ENCODE assay signal across 8 cellular contexts in genomic region chr10:132065491-132066105, GRCh38. TPM values are rescaled to one million over a fixed set of nuclear protein-coding genes. Genes with fewer than 3 reads are reported as not detected.
DNase-seq lines count a peak whose midpoint lies in the region; ATAC-seq, FAIRE-seq and TF ChIP-seq lines count a peak whose summit lies in the region.

TSS of gene JAKMIP3 (plus strand) at chr10:132065946. CDS start at chr10:132104809, 38,863 bp downstream.

- no peak within 1 kb of the TSS for H4K8ac ChIP-seq in mesendoderm (ENCODE audit: low read depth, low read length)

- H3K4me2 ChIP-seq in mesendoderm (ENCODE audit: low read length): peak within 1 kb of the TSS; percentile 37

- H3K36me3 ChIP-seq in RWPE2 (ENCODE audit: low read depth) (no peaks in the 10 kb centered on the region), mesendoderm (ENCODE audit: control insufficient read depth, insufficient read depth, low read length) (no peaks in the 10 kb centered on the region)

- H3K9me3 ChIP-seq in RWPE2 (ENCODE audit: severe bottlenecking): no peaks in the 10 kb centered on the region

- no peak within 1 kb of the TSS for H4K5ac ChIP-seq in mesendoderm (ENCODE audit: low read length)

- no peak within 1 kb of the TSS for H2BK15ac ChIP-seq in mesendoderm (replicated peaks; ENCODE audit: low read depth)

- no peak within 1 kb of the TSS for H3K23ac ChIP-seq in mesendoderm (ENCODE audit: low read length)

- H3K4ac ChIP-seq in mesendoderm (ENCODE audit: low read depth, low read length): no peak within 1 kb of the TSS

- TF ChIP-seq CTCF in RWPE2 (IDR thresholded peaks at IDR 0.05; ENCODE audit: poor library complexity, severe bottlenecking): no peak
- TF ChIP-seq CTCF in epithelial cell of esophagus (IDR thresholded peaks at IDR 0.05; ENCODE audit: insufficient read depth, low read depth, low read length, missing control alignments): no peak

- ATAC-seq in RWPE2 (ENCODE audit: low read depth) (peak; percentile 95), GM19467 (IDR thresholded peaks at IDR 0.05; ENCODE audit: unreplicated experiment) (no peak)

- in situ Hi-C loops in G401 (cut with HindIII; ENCODE audit: low sequenced_read_pairs): no loop called here

- no peak within 1 kb of the TSS for H3K9ac ChIP-seq in mesendoderm (ENCODE audit: low read length)

- H2BK5ac ChIP-seq in mesendoderm (ENCODE audit: low read length): no peak within 1 kb of the TSS

- peak within 1 kb of the TSS; percentile 20 for H3K18ac ChIP-seq in mesendoderm (ENCODE audit: low read length)

- no peak for TF ChIP-seq POLR2A in GM12892 (IDR thresholded peaks at IDR 0.05; ENCODE audit: low read depth, low read length)

- no peaks in the 10 kb centered on the region for H3K79me2 ChIP-seq in mesendoderm (ENCODE audit: control insufficient read depth, insufficient read depth, low read length)

- H2BK120ac ChIP-seq in mesendoderm (ENCODE audit: low read depth, low read length): no peak within 1 kb of the TSS

- H3K4me1 ChIP-seq in RWPE2 (ENCODE audit: insufficient read depth, poor library complexity, severe bottlenecking) (no peaks in the 10 kb centered on the region), mesendoderm (ENCODE audit: control insufficient read depth, low read depth, low read length) (no peaks in the 10 kb centered on the region)

- H3K27me3 ChIP-seq in RWPE2 (ENCODE audit: insufficient read depth, poor library complexity, severe bottlenecking): no peaks in the 10 kb centered on the region
- H3K27me3 ChIP-seq in mesendoderm (ENCODE audit: insufficient read depth, low read length, poor library complexity): no peaks in the 10 kb centered on the region

- no peak within 1 kb of the TSS for H3K27ac ChIP-seq in RWPE2 (ENCODE audit: poor library complexity, severe bottlenecking)
- no peak within 1 kb of the TSS for H3K27ac ChIP-seq in mesendoderm (ENCODE audit: low read depth, low read length)
- peak within 1 kb of the TSS; percentile 98 for H3K27ac ChIP-seq in temporal lobe (ENCODE audit: low read depth, low read length)

- peak within 1 kb of the TSS; percentile 65 for H3K56ac ChIP-seq in mesendoderm (ENCODE audit: low read length)

- no peaks in the 10 kb centered on the region for H3K79me1 ChIP-seq in mesendoderm (ENCODE audit: low read length)

- no peak for FAIRE-seq in GM19239 (lab: Jason Lieb, UNC)
- FAIRE-seq in GM12892 (lab: Jason Lieb, UNC): no peak

- WGBS in mesendoderm (ENCODE audit: extremely low coverage, insufficient coverage, low lambda C conversion rate): no CpG with 5 or more reads among the region's 35 CpGs

- H3K4me3 ChIP-seq in RWPE2 (ENCODE audit: severe bottlenecking) (peak within 1 kb of the TSS; percentile 8), epithelial cell of esophagus (ENCODE audit: low read length) (peak within 1 kb of the TSS; percentile 34), mesendoderm (ENCODE audit: low read length) (no peak within 1 kb of the TSS)

- H2AK5ac ChIP-seq in mesendoderm (ENCODE audit: low read length): no peak within 1 kb of the TSS

- peak; percentile 91 for DNase-seq in G401 (ENCODE audit: low spot score)
- no peak for DNase-seq in RWPE2 (ENCODE audit: low spot score)
- peak; percentile 80 for DNase-seq in epithelial cell of esophagus (ENCODE audit: low read depth)
- DNase-seq in mesendoderm: peak; percentile 38
- DNase-seq in GM19239 (ENCODE audit: insufficient read length, low spot score): no peak
- no peak for DNase-seq in GM12892 (ENCODE audit: insufficient read length)

RNA-seq across cellular contexts. Expression of gene JAKMIP3, which starts in this region (rescaled TPM):
- 0.27 TPM in 1 of 2 replicates, not detected in the other for total RNA-seq in G401 (2014; rRNA removed; shearing (Covaris generic))
- polyA plus RNA-seq in mesendoderm (2013, experiment 1 of 2): 0.18 TPM
- polyA plus RNA-seq in mesendoderm (2013, experiment 2 of 2): 0.24 TPM
- total RNA-seq in temporal lobe: 4.7 TPM
- not detected for polyA plus RNA-seq in GM12892 (2012; ENCODE audit: missing spikeins)

Comparison
In these comparisons a context has a peak if more than half of its experiments do, and no peak if none do; other contexts are left out.
1. Peak in DNase-seq in G401; RNA of the gene not detected or under 1 TPM.
2. DNase-seq: peak in epithelial cell of esophagus (single experiment) and mesendoderm (single experiment); none in RWPE2 (single experiment), GM19239 (single experiment) and GM12892 (single experiment).